ENCODE assay signal across 16 cellular contexts in the genomic region with DNA sequence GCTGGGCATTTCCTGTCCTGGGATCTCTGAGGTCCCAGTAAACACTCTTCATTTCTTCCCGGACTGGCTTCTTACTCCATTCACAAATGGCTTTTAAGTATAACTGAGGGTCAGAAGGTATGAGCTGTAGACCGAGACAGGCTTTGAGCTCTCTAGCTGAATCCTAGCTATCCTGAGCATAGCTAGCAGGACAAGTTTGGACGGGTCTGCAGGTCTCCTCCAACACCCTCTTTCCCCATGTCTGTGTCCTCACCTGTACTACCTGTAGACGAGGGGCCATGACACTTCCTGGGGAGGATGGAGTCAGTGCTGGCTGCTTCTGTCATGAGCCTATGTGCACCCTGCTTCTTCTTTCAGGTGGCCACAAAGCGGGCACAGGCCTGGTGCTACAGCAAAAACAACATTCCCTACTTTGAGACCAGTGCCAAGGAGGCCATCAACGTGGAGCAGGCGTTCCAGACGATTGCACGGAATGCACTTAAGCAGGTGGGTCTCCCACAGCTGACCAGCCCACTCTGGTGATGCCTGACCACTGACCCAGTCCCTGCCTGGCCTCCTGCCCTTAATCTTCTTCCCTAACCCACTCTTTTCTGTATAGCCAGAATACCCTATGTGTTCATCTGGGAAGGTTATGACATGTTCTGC.
A peak's percentile ranks its signal among the peaks of the same experiment; 100 is the strongest.
DNase-seq lines count a peak whose midpoint lies in the region; ATAC-seq, FAIRE-seq and TF ChIP-seq lines count a peak whose summit lies in the region.
"Had no signal": no experiment of that assay in that cellular context is flagged by ENCODE, and none has a peak within 500 bp of the region (broad histone marks: within the 10 kb centered on the region; RNA-seq: fewer than 3 reads in every experiment).

No MANE protein-coding gene starts in this region.

- no peaks in the 10 kb centered on the region for H3K9me3 Mint-ChIP-seq in activated CD4-positive, alpha-beta memory T cell treated with anti-CD3 and anti-CD28 coated beads, Interleukin-2, amount 10 ng/mL, durations not matched to agents 7 days and 5 days
- no peaks in the 10 kb centered on the region for H3K9me3 Mint-ChIP-seq in immature natural killer cell
- H3K9me3 Mint-ChIP-seq in stimulated activated naive CD8-positive, alpha-beta T cell treated with anti-CD3 and anti-CD28 coated beads, Interleukin-15, amount 100 ng/mL, for 72 hours, result no peaks in the 10 kb centered on the region
- H3K9me3 Mint-ChIP-seq: IgD-negative memory B cell, mesothelial cell of epicardium had no signal

- H3K27me3 ChIP-seq in cardiac muscle cell, result no peaks in the 10 kb centered on the region
- H3K27me3 ChIP-seq: colonic mucosa had no signal

- intact Hi-C loops in left ventricle myocardium superior (cut with micrococcal nuclease), result no loop called here

- peak overlapping the region; percentile 7 for H3K27ac Mint-ChIP-seq in activated CD4-positive, alpha-beta memory T cell treated with anti-CD3 and anti-CD28 coated beads, Interleukin-2, amount 10 ng/mL, durations not matched to agents 7 days and 5 days
- peak overlapping the region in 5 of 6 donors; percentile 47 to 95 (median 68) for H3K27ac Mint-ChIP-seq in immature natural killer cell
- H3K27ac Mint-ChIP-seq in stimulated activated naive CD8-positive, alpha-beta T cell treated with anti-CD3 and anti-CD28 coated beads, Interleukin-15, amount 100 ng/mL, for 72 hours, result peak overlapping the region; percentile 53 to 78
- H3K27ac Mint-ChIP-seq: mesothelial cell of epicardium had no signal

- POLR2A ChIA-PET in activated CD4-positive, alpha-beta memory T cell treated with anti-CD3 and anti-CD28 coated beads, Interleukin-2, amount 10 ng/mL, durations not matched to agents 7 days and 5 days (lab: Charles Lee), result interaction anchor here (1.4 kb wide), 1 partner anchor 18 kb away, joined by 3 read pairs; no protein-coding TSS in a partner anchor

- peaks cover 62% of the 10 kb centered on the region for H3K36me3 Mint-ChIP-seq in activated CD4-positive, alpha-beta memory T cell treated with anti-CD3 and anti-CD28 coated beads, Interleukin-2, amount 10 ng/mL, durations not matched to agents 7 days and 5 days (ENCODE audit: low read depth)
- H3K36me3 Mint-ChIP-seq in immature natural killer cell, result peaks cover 4 to 40% (median 15%) of the 10 kb centered on the region in 3 donors

- peaks cover 9% of the 10 kb centered on the region for H3K36me3 ChIP-seq in cardiac muscle cell

- peaks cover 38% of the 10 kb centered on the region for H3K4me1 Mint-ChIP-seq in activated CD4-positive, alpha-beta memory T cell treated with anti-CD3 and anti-CD28 coated beads, Interleukin-2, amount 10 ng/mL, durations not matched to agents 7 days and 5 days
- H3K4me1 Mint-ChIP-seq in immature natural killer cell, result peaks cover 28 to 43% of the 10 kb centered on the region in 2 donors
- H3K4me1 Mint-ChIP-seq in stimulated activated naive CD8-positive, alpha-beta T cell treated with anti-CD3 and anti-CD28 coated beads, Interleukin-15, amount 100 ng/mL, for 72 hours, result peaks cover 72% of the 10 kb centered on the region

- no peak for DNase-seq in cardiac muscle cell (ENCODE audit: low read depth in 1 of 2, low spot score in 1 of 2)
- DNase-seq in left ventricle myocardium superior, result no peak
- DNase-seq in activated CD4-positive, alpha-beta memory T cell treated with anti-CD3 and anti-CD28 coated beads, Interleukin-2, amount 10 ng/mL, durations not matched to agents 7 days and 5 days, result no peak
- DNase-seq in immature natural killer cell, result no peak
- DNase-seq in stimulated activated naive CD8-positive, alpha-beta T cell treated with anti-CD3 and anti-CD28 coated beads, Interleukin-15, amount 100 ng/mL, for 72 hours, result no peak
- DNase-seq in GM19240 (ENCODE audit: insufficient read length, low spot score), result no peak
- no peak for DNase-seq in H54 (ENCODE audit: insufficient read length, low spot score)
- DNase-seq: amniotic stem cell; colonic mucosa; NCI-H2029; NCI-H69; stimulated activated CD4-positive, alpha-beta T cell treated with anti-CD3 and anti-CD28 coated beads, Interleukin-12 subunit alpha, Interleukin-12 subunit beta, amount 100 ng/mL, for 4 hours had no signal

- TF ChIP-seq CTCF in cardiac muscle cell (IDR thresholded peaks at IDR 0.05; ENCODE audit: low read depth, low read length), result no peak

- H3K27ac ChIP-seq in cardiac muscle cell, result peak overlapping the region; percentile 69
- H3K27ac ChIP-seq: colonic mucosa, parathyroid adenoma had no signal

- no peak for TF ChIP-seq POLR2A in H54 (IDR thresholded peaks at IDR 0.05; ENCODE audit: low read depth, low read length)

- CTCF ChIA-PET in activated CD4-positive, alpha-beta memory T cell treated with anti-CD3 and anti-CD28 coated beads, Interleukin-2, amount 10 ng/mL, durations not matched to agents 7 days and 5 days (lab: Charles Lee), result interaction anchor here (2.4 kb wide), 1 partner anchor 127 kb away, joined by 8 read pairs; no protein-coding TSS in a partner anchor

- no peaks in the 10 kb centered on the region for H3K9me3 ChIP-seq in cardiac muscle cell (ENCODE audit: low read depth)
- H3K9me3 ChIP-seq: colonic mucosa had no signal

- no peak overlapping the region for H3K4me3 ChIP-seq in cardiac muscle cell
- H3K4me3 ChIP-seq: colonic mucosa had no signal

- no peaks in the 10 kb centered on the region for H3K27me3 Mint-ChIP-seq in activated CD4-positive, alpha-beta memory T cell treated with anti-CD3 and anti-CD28 coated beads, Interleukin-2, amount 10 ng/mL, durations not matched to agents 7 days and 5 days
- H3K27me3 Mint-ChIP-seq in immature natural killer cell (ENCODE audit: low read depth in 3 of 3), result peaks cover 0 to 8% (median 0%) of the 10 kb centered on the region in 3 donors
- H3K27me3 Mint-ChIP-seq in stimulated activated naive CD8-positive, alpha-beta T cell treated with anti-CD3 and anti-CD28 coated beads, Interleukin-15, amount 100 ng/mL, for 72 hours, result no peaks in the 10 kb centered on the region
- H3K27me3 Mint-ChIP-seq: IgD-negative memory B cell had no signal

- no peak for FAIRE-seq in H54 (lab: Jason Lieb, UNC)

- H3K4me1 ChIP-seq in cardiac muscle cell (ENCODE audit: low read depth), result peaks cover 36% of the 10 kb centered on the region

- ATAC-seq in left ventricle myocardium superior (no peak), HG03520 (IDR thresholded peaks at IDR 0.05; ENCODE audit: unreplicated experiment) (no peak)
- no peak for ATAC-seq in stimulated activated naive CD8-positive, alpha-beta T cell treated with anti-CD3 and anti-CD28 coated beads, Interleukin-15, amount 100 ng/mL, for 72 hours

- H3K4me3 Mint-ChIP-seq in activated CD4-positive, alpha-beta memory T cell treated with anti-CD3 and anti-CD28 coated beads, Interleukin-2, amount 10 ng/mL, durations not matched to agents 7 days and 5 days, result no peak overlapping the region
- no peak overlapping the region for H3K4me3 Mint-ChIP-seq in immature natural killer cell
- no peak overlapping the region for H3K4me3 Mint-ChIP-seq in stimulated activated naive CD8-positive, alpha-beta T cell treated with anti-CD3 and anti-CD28 coated beads, Interleukin-15, amount 100 ng/mL, for 72 hours
- H3K4me3 Mint-ChIP-seq: IgD-negative memory B cell, mesothelial cell of epicardium had no signal

Comparison
In these comparisons a context has a peak if more than half of its experiments do, and no peak if none do; other contexts are left out.
1. H3K27ac Mint-ChIP-seq: peak in every context shown above with its lines; median percentile 68 in immature natural killer cell; 66 in stimulated activated naive CD8-positive, alpha-beta T cell treated with anti-CD3 and anti-CD28 coated beads, Interleukin-15, amount 100 ng/mL, for 72 hours; 7 in activated CD4-positive, alpha-beta memory T cell treated with anti-CD3 and anti-CD28 coated beads, Interleukin-2, amount 10 ng/mL, durations not matched to agents 7 days and 5 days.